Comparison of ENCODE assay signal across 1 cellular context in the genomic region with DNA sequence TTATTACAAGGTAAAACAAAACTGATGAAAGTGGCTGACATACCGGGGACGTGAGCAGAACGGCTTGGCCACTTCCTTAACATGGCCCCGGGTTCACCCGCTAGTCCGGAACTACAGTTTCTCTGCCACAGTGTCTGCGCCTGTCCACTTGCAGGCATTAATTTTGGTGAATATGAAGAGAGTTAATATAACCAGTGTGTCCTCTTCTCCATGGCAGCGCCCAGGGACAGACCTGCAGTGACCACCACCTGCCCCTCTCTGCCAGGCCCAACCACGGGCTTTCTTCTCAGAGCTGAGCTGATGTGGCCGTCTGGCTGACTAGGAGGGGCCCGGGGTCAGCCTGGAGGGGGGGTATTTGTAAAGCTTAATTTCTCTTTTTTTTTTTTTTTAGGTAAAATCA.
TF ChIP-seq lines count a peak whose summit lies in the region.

No MANE protein-coding gene starts in this region.

TF ChIP-seq in HepG2, 621 proteins besides CTCF, POLR2A, EP300 and RAD21:
- TF ChIP-seq, protein P1, sequence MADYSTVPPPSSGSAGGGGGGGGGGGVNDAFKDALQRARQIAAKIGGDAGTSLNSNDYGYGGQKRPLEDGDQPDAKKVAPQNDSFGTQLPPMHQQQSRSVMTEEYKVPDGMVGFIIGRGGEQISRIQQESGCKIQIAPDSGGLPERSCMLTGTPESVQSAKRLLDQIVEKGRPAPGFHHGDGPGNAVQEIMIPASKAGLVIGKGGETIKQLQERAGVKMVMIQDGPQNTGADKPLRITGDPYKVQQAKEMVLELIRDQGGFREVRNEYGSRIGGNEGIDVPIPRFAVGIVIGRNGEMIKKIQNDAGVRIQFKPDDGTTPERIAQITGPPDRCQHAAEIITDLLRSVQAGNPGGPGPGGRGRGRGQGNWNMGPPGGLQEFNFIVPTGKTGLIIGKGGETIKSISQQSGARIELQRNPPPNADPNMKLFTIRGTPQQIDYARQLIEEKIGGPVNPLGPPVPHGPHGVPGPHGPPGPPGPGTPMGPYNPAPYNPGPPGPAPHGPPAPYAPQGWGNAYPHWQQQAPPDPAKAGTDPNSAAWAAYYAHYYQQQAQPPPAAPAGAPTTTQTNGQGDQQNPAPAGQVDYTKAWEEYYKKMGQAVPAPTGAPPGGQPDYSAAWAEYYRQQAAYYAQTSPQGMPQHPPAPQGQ (CRISPR knock-in tag; IDR thresholded peaks at IDR 0.05; ENCODE audit: borderline replicate concordance), result no peak
- no peak for TF ChIP-seq ZNF234 (CRISPR knock-in tag; conservative IDR thresholded peaks at IDR 0.05)
- TF ChIP-seq, protein P2, sequence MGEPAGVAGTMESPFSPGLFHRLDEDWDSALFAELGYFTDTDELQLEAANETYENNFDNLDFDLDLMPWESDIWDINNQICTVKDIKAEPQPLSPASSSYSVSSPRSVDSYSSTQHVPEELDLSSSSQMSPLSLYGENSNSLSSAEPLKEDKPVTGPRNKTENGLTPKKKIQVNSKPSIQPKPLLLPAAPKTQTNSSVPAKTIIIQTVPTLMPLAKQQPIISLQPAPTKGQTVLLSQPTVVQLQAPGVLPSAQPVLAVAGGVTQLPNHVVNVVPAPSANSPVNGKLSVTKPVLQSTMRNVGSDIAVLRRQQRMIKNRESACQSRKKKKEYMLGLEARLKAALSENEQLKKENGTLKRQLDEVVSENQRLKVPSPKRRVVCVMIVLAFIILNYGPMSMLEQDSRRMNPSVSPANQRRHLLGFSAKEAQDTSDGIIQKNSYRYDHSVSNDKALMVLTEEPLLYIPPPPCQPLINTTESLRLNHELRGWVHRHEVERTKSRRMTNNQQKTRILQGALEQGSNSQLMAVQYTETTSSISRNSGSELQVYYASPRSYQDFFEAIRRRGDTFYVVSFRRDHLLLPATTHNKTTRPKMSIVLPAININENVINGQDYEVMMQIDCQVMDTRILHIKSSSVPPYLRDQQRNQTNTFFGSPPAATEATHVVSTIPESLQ (CRISPR knock-in tag; conservative IDR thresholded peaks at IDR 0.05), result no peak
